26 cellular contexts compared by ENCODE assay signal in the genomic region with DNA sequence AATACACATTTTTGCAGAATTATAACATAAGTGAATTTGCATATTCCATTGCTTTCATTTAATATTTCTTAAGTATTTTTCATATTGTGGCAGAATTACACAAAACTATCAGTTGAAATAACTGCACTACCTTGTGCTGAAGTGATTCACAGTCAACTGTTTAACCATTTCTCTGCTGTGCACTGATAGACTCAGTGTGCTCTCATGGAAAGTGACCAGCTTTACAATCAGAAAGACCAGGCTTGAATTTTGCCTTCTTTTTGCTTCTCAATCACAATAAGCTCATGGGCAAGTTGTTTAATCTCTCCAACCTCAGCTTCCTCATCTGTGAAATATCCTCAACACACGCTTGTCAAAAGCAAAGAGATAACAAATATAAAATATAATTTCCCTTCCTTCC.
"Had no signal": no experiment of that assay in that cellular context is flagged by ENCODE, and none has a peak within 500 bp of the region (broad histone marks: within the 10 kb centered on the region; RNA-seq: fewer than 3 reads in every experiment).

No MANE protein-coding gene starts in this region.

- H3K4me3 Mint-ChIP-seq: effector memory CD8-positive, alpha-beta T cell; naive thymus-derived CD8-positive, alpha-beta T cell; nephron progenitor cell had no signal

- H3K4me1 Mint-ChIP-seq: nephron progenitor cell had no signal

- H3K9me3 Mint-ChIP-seq: effector memory CD8-positive, alpha-beta T cell; naive thymus-derived CD8-positive, alpha-beta T cell; nephron progenitor cell had no signal

- DNase-seq: cortex of kidney; effector memory CD8-positive, alpha-beta T cell; erythroblast; esophagus squamous epithelium; foreskin melanocyte; glutamatergic neuron; heart right ventricle; hippocampal formation; left colon; left ventricle myocardium inferior; lower lobe of right lung; naive thymus-derived CD8-positive, alpha-beta T cell; nephron progenitor cell; nucleus accumbens; ovary; posterior cingulate gyrus; psoas muscle; right cardiac atrium; small intestine; stimulated activated CD4-positive, alpha-beta T cell treated with anti-CD3 and anti-CD28 coated beads, Interleukin-15, amount 100 ng/mL, for 24 hours; stimulated activated CD4-positive, alpha-beta T cell treated with anti-CD3 and anti-CD28 coated beads, Interleukin-2, amount 100 ng/mL, for 48 hours; stimulated activated CD8-positive, alpha-beta memory T cell treated with anti-CD3 and anti-CD28 coated beads, Interleukin-4, amount 100 ng/mL, for 48 hours; stimulated activated naive CD4-positive, alpha-beta T cell treated with Interleukin-2 at 50 U/mL for 16 hours; stomach; thyroid gland; trophoblast cell had no signal

- H3K27ac Mint-ChIP-seq: nephron progenitor cell had no signal

- ATAC-seq: effector memory CD8-positive, alpha-beta T cell; heart right ventricle; left colon; lower lobe of right lung; naive thymus-derived CD8-positive, alpha-beta T cell; psoas muscle had no signal
